In the genomic region with DNA sequence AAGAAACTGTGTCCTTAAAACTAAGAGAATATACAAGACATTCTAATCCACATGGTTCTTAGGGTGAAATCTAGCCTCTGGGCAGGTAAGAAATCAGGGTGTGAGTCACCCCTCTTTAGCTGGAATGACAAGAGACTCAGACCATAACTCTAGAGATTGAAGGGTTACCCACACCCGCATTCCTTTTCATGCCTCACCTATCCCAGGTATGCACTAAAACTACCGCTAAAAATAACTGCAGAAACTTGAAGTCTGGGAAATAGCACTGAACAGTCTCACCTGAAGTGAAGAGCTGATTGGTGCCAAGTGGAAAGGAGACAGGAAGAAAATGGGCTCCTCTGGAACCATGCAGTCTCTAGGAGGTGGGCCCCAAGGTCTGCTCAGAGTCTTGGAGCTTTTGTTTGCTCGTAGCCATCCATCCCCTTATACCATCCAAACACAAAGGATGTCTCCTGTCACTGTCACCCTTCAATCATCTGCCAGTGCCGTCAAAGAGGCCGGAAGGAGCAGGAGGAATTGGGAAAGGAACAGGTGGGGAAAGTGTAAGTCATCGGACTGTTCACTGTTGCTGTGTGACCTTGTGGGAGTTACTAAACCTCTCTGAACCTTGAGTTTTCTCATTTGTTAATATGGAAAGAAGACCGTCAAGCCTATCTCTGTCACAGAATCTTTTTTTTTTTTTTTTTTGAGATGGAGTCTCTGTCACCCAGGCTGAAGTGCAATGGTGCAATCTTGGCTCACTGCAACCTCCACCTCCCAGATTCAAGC, we compare ENCODE assay signal across 12 cellular contexts. TPM values are rescaled to one million over a fixed set of nuclear protein-coding genes. Genes with fewer than 3 reads are reported as not detected.
DNase-seq lines count a peak whose midpoint lies in the region; FAIRE-seq and TF ChIP-seq lines count a peak whose summit lies in the region.
"Had no signal": no experiment of that assay in that cellular context is flagged by ENCODE, and none has a peak within 500 bp of the region (broad histone marks: within the 10 kb centered on the region; RNA-seq: fewer than 3 reads in every experiment).

No MANE protein-coding gene starts in this region.

- H3K9me3 ChIP-seq in BLaER1 (no peaks in the 10 kb centered on the region), mucosa of rectum (ENCODE audit: control insufficient read depth in 2 of 2, low read length in 2 of 2) (no peaks in the 10 kb centered on the region)
- H3K9me3 ChIP-seq: colonic mucosa had no signal

- TF ChIP-seq CTCF in bronchial epithelial cell (IDR thresholded peaks at IDR 0.05; ENCODE audit: insufficient read depth, low read length, severe bottlenecking): no peak

- H3K27me3 Mint-ChIP-seq in IgD-negative memory B cell: no peaks in the 10 kb centered on the region
- H3K27me3 Mint-ChIP-seq: CD4-positive, alpha-beta memory T cell; naive thymus-derived CD8-positive, alpha-beta T cell had no signal

- peaks cover 0 to 5% (median 3%) of the 10 kb centered on the region in 3 donors for H3K4me1 Mint-ChIP-seq in IgD-negative memory B cell

- peak overlapping the region; percentile 4 to 22 (median 21) for H3K27ac Mint-ChIP-seq in IgD-negative memory B cell
- H3K27ac Mint-ChIP-seq: T-helper 1 cell treated with Interleukin-12 subunit alpha and Interleukin-12 subunit beta and Interleukin-4 antibody, amounts not matched to agents 30 μg/mL and 1 μg/mL, for 36 hours had no signal

- no peaks in the 10 kb centered on the region for H4K20me1 ChIP-seq in BLaER1

- FAIRE-seq in bronchial epithelial cell (lab: Jason Lieb, UNC): peak; percentile 36

- peak overlapping the region; percentile 75 for H3K27ac ChIP-seq in BLaER1
- peak overlapping the region; percentile 55 to 58 for H3K27ac ChIP-seq in mucosa of rectum (ENCODE audit: low read depth in 2 of 2, low read length in 2 of 2)
- H3K27ac ChIP-seq: colonic mucosa had no signal

- H3K4me2 ChIP-seq in BLaER1: no peak overlapping the region; the same call in 1 of the 2 replicates

- H3K4me1 ChIP-seq in BLaER1 (peaks cover 28% of the 10 kb centered on the region), mucosa of rectum (ENCODE audit: control insufficient read depth in 2 of 2, insufficient read depth in 2 of 2, low read length in 2 of 2) (peaks cover 20 to 41% of the 10 kb centered on the region in 2 donors)

- H3K9ac ChIP-seq in BLaER1 (no peak overlapping the region; the same call in 1 of the 2 replicates), mucosa of rectum (ENCODE audit: low read depth in 1 of 2, low read length in 2 of 2) (no peak overlapping the region)

- H3K36me3 ChIP-seq in BLaER1 (peaks cover 49% of the 10 kb centered on the region), bronchial epithelial cell (ENCODE audit: control insufficient read depth, insufficient read depth, low read length) (peaks cover 1% of the 10 kb centered on the region), mucosa of rectum (ENCODE audit: control insufficient read depth in 2 of 2, insufficient read depth in 2 of 2, low read length in 2 of 2) (peaks cover 8 to 14% of the 10 kb centered on the region in 2 donors)
- H3K36me3 ChIP-seq: colonic mucosa had no signal

- intact Hi-C loops in posterior vena cava (cut with DNase I): loop anchor here in 1 of 2 donors (10.0 kb wide), 1 partner anchor 149 kb away; no protein-coding TSS in a partner anchor

- peaks cover 13% of the 10 kb centered on the region for H3K36me3 Mint-ChIP-seq in IgD-negative memory B cell

- H3K4me3 Mint-ChIP-seq in IgD-negative memory B cell: no peak overlapping the region
- H3K4me3 Mint-ChIP-seq: CD4-positive, alpha-beta memory T cell; naive thymus-derived CD8-positive, alpha-beta T cell; T-helper 1 cell treated with Interleukin-12 subunit alpha and Interleukin-12 subunit beta and Interleukin-4 antibody, amounts not matched to agents 30 μg/mL and 1 μg/mL, for 36 hours had no signal

- DNase-seq in bronchial epithelial cell (ENCODE audit: low read depth): peak; percentile 100
- no peak for DNase-seq in posterior vena cava (ENCODE audit: low spot score)
- no peak for DNase-seq in NCI-H526 (lab: John Stamatoyannopoulos, UW)
- DNase-seq in NCI-H2171 treated with DMSO at 0.1 percent for 48 hours (lab: John Stamatoyannopoulos, UW): no peak
- no peak for DNase-seq in GF-D8 (lab: John Stamatoyannopoulos, UW)
- DNase-seq: CD4-positive, alpha-beta memory T cell; colonic mucosa; naive thymus-derived CD8-positive, alpha-beta T cell had no signal

- H3K4me3 ChIP-seq in BLaER1: no peak overlapping the region
- no peak overlapping the region for H3K4me3 ChIP-seq in bronchial epithelial cell (ENCODE audit: low read depth, low read length)
- H3K4me3 ChIP-seq in mucosa of rectum (ENCODE audit: low read length in 2 of 2): no peak overlapping the region
- H3K4me3 ChIP-seq: colonic mucosa had no signal

- no peaks in the 10 kb centered on the region for H3K27me3 ChIP-seq in BLaER1
- no peaks in the 10 kb centered on the region for H3K27me3 ChIP-seq in bronchial epithelial cell (ENCODE audit: control insufficient read depth, insufficient read depth, low read length)
- no peaks in the 10 kb centered on the region for H3K27me3 ChIP-seq in mucosa of rectum (ENCODE audit: control insufficient read depth in 2 of 2, insufficient read depth in 2 of 2, low read length in 2 of 2)
- H3K27me3 ChIP-seq: colonic mucosa had no signal

- H3K9me3 Mint-ChIP-seq in IgD-negative memory B cell: peaks cover 0 to 4% (median 0%) of the 10 kb centered on the region in 3 donors
- H3K9me3 Mint-ChIP-seq: CD4-positive, alpha-beta memory T cell; naive thymus-derived CD8-positive, alpha-beta T cell; T-helper 1 cell treated with Interleukin-12 subunit alpha and Interleukin-12 subunit beta and Interleukin-4 antibody, amounts not matched to agents 30 μg/mL and 1 μg/mL, for 36 hours had no signal

RNA-seq across cellular contexts. Expression of a gene that starts 22.4 kb away (rescaled TPM):
- 69.0 TPM for polyA plus RNA-seq in IgD-negative memory B cell
- total RNA-seq in bronchial epithelial cell (42.2 and 56.9 TPM in 2 replicates), posterior vena cava (10 to 100 TPM; 40.9 to 43.1 TPM)

RNA-seq across cellular contexts. Expression of a gene that starts 50.1 kb away (rescaled TPM):
- 0.23 TPM for polyA plus RNA-seq in IgD-negative memory B cell
- 1.4 and 2.6 TPM in 2 replicates for total RNA-seq in bronchial epithelial cell
- 10 to 100 TPM; 22.4 to 45.1 TPM for total RNA-seq in posterior vena cava

RNA-seq across cellular contexts. Expression of a gene that starts 55.8 kb away (rescaled TPM):
- polyA plus RNA-seq in IgD-negative memory B cell: not detected
- total RNA-seq in bronchial epithelial cell (16.1 and 19.3 TPM in 2 replicates), posterior vena cava (10 to 100 TPM; 16.2 to 23.4 TPM)
- total RNA-seq: CD4-positive, alpha-beta memory T cell; naive thymus-derived CD8-positive, alpha-beta T cell had no signal
- polyA plus RNA-seq: naive thymus-derived CD8-positive, alpha-beta T cell had no signal
